In genomic region chr10:19977097-19977521, GRCh38 we compare ENCODE assay signal across 26 cellular contexts.
"Had no signal": no experiment of that assay in that cellular context is flagged by ENCODE, and none has a peak within 500 bp of the region (broad histone marks: within the 10 kb centered on the region; RNA-seq: fewer than 3 reads in every experiment).

No MANE protein-coding gene starts in this region.

- DNase-seq: activated CD4-positive, alpha-beta T cell treated with anti-CD3 and anti-CD28 coated beads, Interleukin-2, amount 10 ng/mL, durations not matched to agents 7 days and 5 days; activated CD4-positive, CD25-positive, alpha-beta regulatory T cell treated with anti-CD3 and anti-CD28 coated beads, Interleukin-2, amount 50 U/mL, for 72 hours; activated CD8-positive, alpha-beta memory T cell treated with anti-CD3 and anti-CD28 coated beads, Interleukin-2, amount 10 ng/mL, durations not matched to agents 7 days and 5 days; activated CD8-positive, alpha-beta T cell treated with anti-CD3 and anti-CD28 coated beads for 36 hours; activated gamma-delta T cell; activated naive CD4-positive, alpha-beta T cell treated with anti-CD3 and anti-CD28 coated beads, Interleukin-2, amount 50 U/mL, for 16 hours; activated naive CD8-positive, alpha-beta T cell treated with anti-CD3 and anti-CD28 coated beads, Interleukin-2, amount 50 U/mL, for 24 hours; anterior cingulate cortex; effector CD4-positive, alpha-beta T cell; gastrocnemius medialis; heart left ventricle; left lung; midbrain; natural killer cell; right cardiac atrium; stimulated activated CD4-positive, alpha-beta T cell treated with anti-CD3 and anti-CD28 coated beads, Interleukin-1b, Interleukin-23, amount 100 ng/mL, for 48 hours; stomach; transverse colon; uterus had no signal

- H3K36me3 ChIP-seq: gastrocnemius medialis, heart left ventricle, left lung, stomach, suprapubic skin, transverse colon, uterus had no signal

- H3K4me1 ChIP-seq: stomach, suprapubic skin, transverse colon, uterus had no signal

- H3K4me3 Mint-ChIP-seq: activated CD4-positive, alpha-beta T cell treated with anti-CD3 and anti-CD28 coated beads, Interleukin-2, amount 10 ng/mL, durations not matched to agents 7 days and 5 days; activated CD8-positive, alpha-beta memory T cell treated with anti-CD3 and anti-CD28 coated beads, Interleukin-2, amount 10 ng/mL, durations not matched to agents 7 days and 5 days; activated CD8-positive, alpha-beta T cell treated with anti-CD3 and anti-CD28 coated beads for 36 hours; activated naive CD8-positive, alpha-beta T cell treated with anti-CD3 and anti-CD28 coated beads, Interleukin-2, amount 50 U/mL, for 24 hours; activated T-helper 1 cell treated with anti-CD3 and anti-CD28 coated beads, Interleukin-12 subunit alpha, Interleukin-12 subunit beta, Interleukin-2, Interleukin-4 antibody, amounts not matched to agents 30 ng/mL and 10 ng/mL and 1 ng/mL, durations not matched to agents 14 hours and 24 hours and 36 hours; brain; dendritic cell treated with granulocyte-macrophage colony-stimulating factor and Interleukin-4, amounts not matched to agents 40 ng/mL and 50 ng/mL, for 4 days; natural killer cell had no signal

- H3K4me1 Mint-ChIP-seq: activated CD4-positive, alpha-beta T cell treated with anti-CD3 and anti-CD28 coated beads, Interleukin-2, amount 10 ng/mL, durations not matched to agents 7 days and 5 days; activated CD8-positive, alpha-beta memory T cell treated with anti-CD3 and anti-CD28 coated beads, Interleukin-2, amount 10 ng/mL, durations not matched to agents 7 days and 5 days; activated naive CD8-positive, alpha-beta T cell treated with anti-CD3 and anti-CD28 coated beads, Interleukin-2, amount 50 U/mL, for 24 hours; brain had no signal

- ATAC-seq: activated CD8-positive, alpha-beta memory T cell treated with anti-CD3 and anti-CD28 coated beads, Interleukin-2, amount 10 ng/mL, durations not matched to agents 7 days and 5 days; activated CD8-positive, alpha-beta T cell treated with anti-CD3 and anti-CD28 coated beads for 36 hours; activated naive CD8-positive, alpha-beta T cell treated with anti-CD3 and anti-CD28 coated beads, Interleukin-2, amount 50 U/mL, for 24 hours; gastrocnemius medialis; heart left ventricle; left lung; natural killer cell; right cardiac atrium had no signal

- H3K27ac Mint-ChIP-seq: activated CD4-positive, alpha-beta T cell treated with anti-CD3 and anti-CD28 coated beads, Interleukin-2, amount 10 ng/mL, durations not matched to agents 7 days and 5 days; activated CD8-positive, alpha-beta memory T cell treated with anti-CD3 and anti-CD28 coated beads, Interleukin-2, amount 10 ng/mL, durations not matched to agents 7 days and 5 days; activated CD8-positive, alpha-beta T cell treated with anti-CD3 and anti-CD28 coated beads for 36 hours; activated naive CD8-positive, alpha-beta T cell treated with anti-CD3 and anti-CD28 coated beads, Interleukin-2, amount 50 U/mL, for 24 hours; activated T-helper 1 cell treated with anti-CD3 and anti-CD28 coated beads, Interleukin-12 subunit alpha, Interleukin-12 subunit beta, Interleukin-2, Interleukin-4 antibody, amounts not matched to agents 30 ng/mL and 10 ng/mL and 1 ng/mL, durations not matched to agents 14 hours and 24 hours and 36 hours; brain; dendritic cell treated with granulocyte-macrophage colony-stimulating factor and Interleukin-4, amounts not matched to agents 40 ng/mL and 50 ng/mL, for 4 days; natural killer cell; progenitor cell of endocrine pancreas had no signal

- H3K9me3 Mint-ChIP-seq: activated CD8-positive, alpha-beta T cell treated with anti-CD3 and anti-CD28 coated beads for 36 hours; activated T-helper 1 cell treated with anti-CD3 and anti-CD28 coated beads, Interleukin-12 subunit alpha, Interleukin-12 subunit beta, Interleukin-2, Interleukin-4 antibody, amounts not matched to agents 30 ng/mL and 10 ng/mL and 1 ng/mL, durations not matched to agents 14 hours and 24 hours and 36 hours; dendritic cell treated with granulocyte-macrophage colony-stimulating factor and Interleukin-4, amounts not matched to agents 40 ng/mL and 50 ng/mL, for 4 days had no signal

- H3K27me3 Mint-ChIP-seq: activated CD4-positive, alpha-beta T cell treated with anti-CD3 and anti-CD28 coated beads, Interleukin-2, amount 10 ng/mL, durations not matched to agents 7 days and 5 days; activated CD8-positive, alpha-beta memory T cell treated with anti-CD3 and anti-CD28 coated beads, Interleukin-2, amount 10 ng/mL, durations not matched to agents 7 days and 5 days; activated CD8-positive, alpha-beta T cell treated with anti-CD3 and anti-CD28 coated beads for 36 hours; activated naive CD8-positive, alpha-beta T cell treated with anti-CD3 and anti-CD28 coated beads, Interleukin-2, amount 50 U/mL, for 24 hours; dendritic cell treated with granulocyte-macrophage colony-stimulating factor and Interleukin-4, amounts not matched to agents 40 ng/mL and 50 ng/mL, for 4 days; progenitor cell of endocrine pancreas had no signal

- H3K9me3 ChIP-seq: gastrocnemius medialis, suprapubic skin, transverse colon, uterus had no signal

- H3K36me3 Mint-ChIP-seq: activated CD8-positive, alpha-beta memory T cell treated with anti-CD3 and anti-CD28 coated beads, Interleukin-2, amount 10 ng/mL, durations not matched to agents 7 days and 5 days; brain had no signal

- H3K27ac ChIP-seq: gastrocnemius medialis, heart left ventricle, left lung, skin epidermis, stomach, suprapubic skin, transverse colon, uterus had no signal

- H3K4me3 ChIP-seq: gastrocnemius medialis, heart left ventricle, left lung, lung, skin epidermis, stomach, suprapubic skin, transverse colon, uterus had no signal

- H3K27me3 ChIP-seq: gastrocnemius medialis, heart left ventricle, left lung, stomach, suprapubic skin, transverse colon, uterus had no signal
